ENCODE assay signal across 10 cellular contexts in the genomic region with DNA sequence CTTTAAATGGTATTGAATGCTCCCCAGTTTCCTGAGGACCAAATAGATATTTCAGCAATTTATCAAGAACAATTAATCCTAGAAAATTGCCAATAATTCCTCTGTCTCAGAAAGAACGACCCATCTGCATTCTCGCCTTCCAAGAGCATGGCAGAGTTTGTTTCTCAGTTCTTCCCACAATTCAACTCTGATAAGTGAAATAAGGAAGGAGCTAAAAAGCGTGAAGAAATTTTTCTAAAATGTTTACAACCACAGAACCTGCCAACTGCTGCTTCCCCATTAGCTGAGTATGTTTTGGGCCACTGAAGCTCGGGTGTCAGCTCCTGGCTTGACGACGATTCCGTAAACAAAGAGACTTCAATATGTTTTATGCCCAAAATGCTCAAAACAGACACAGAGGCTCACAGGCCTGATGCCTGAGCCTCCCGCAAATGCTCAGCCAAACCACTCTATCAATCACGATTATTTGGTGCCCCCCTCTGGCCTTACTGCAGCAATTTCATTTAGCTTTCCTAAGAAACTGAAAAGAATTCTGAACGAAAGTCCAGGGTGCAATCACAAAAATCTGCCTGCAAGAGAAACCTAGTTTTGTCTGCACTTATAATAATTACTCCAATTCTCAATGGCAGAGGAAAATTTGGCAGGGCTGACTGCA.
DNase-seq lines count a peak whose midpoint lies in the region; ATAC-seq and TF ChIP-seq lines count a peak whose summit lies in the region.
"Had no signal": no experiment of that assay in that cellular context is flagged by ENCODE, and none has a peak within 500 bp of the region (broad histone marks: within the 10 kb centered on the region; RNA-seq: fewer than 3 reads in every experiment).

No MANE protein-coding gene starts in this region.

- CTCF ChIA-PET in T-cell (lab: Charles Lee) = interaction anchor here in 1 of 2 donors (0.6 kb wide), 1 partner anchor 16 kb away, joined by 4 read pairs; no protein-coding TSS in a partner anchor

- TF ChIP-seq CTCF in tibial artery (IDR thresholded peaks at IDR 0.05) = peak; percentile 43 to 61

- no peak overlapping the region for H3K4me3 ChIP-seq in tibial artery

- H3K36me3 Mint-ChIP-seq in T-cell = no peaks in the 10 kb centered on the region
- H3K36me3 Mint-ChIP-seq: IgD-negative memory B cell had no signal

- peaks cover 0 to 13% (median 4%) of the 10 kb centered on the region in 4 donors for H3K4me1 ChIP-seq in tibial artery

- no peak overlapping the region for H3K4me3 Mint-ChIP-seq in T-cell
- H3K4me3 Mint-ChIP-seq: IgD-negative memory B cell had no signal

- H3K27me3 ChIP-seq in tibial artery = no peaks in the 10 kb centered on the region
- H3K27me3 ChIP-seq: neutrophil had no signal

- H3K27ac Mint-ChIP-seq in T-cell = no peak overlapping the region
- H3K27ac Mint-ChIP-seq: IgD-negative memory B cell had no signal

- H3K9me3 Mint-ChIP-seq in T-cell = no peaks in the 10 kb centered on the region
- H3K9me3 Mint-ChIP-seq: IgD-negative memory B cell had no signal

- peak; percentile 89 for ATAC-seq in GM21360 (IDR thresholded peaks at IDR 0.05; ENCODE audit: unreplicated experiment)
- no peak for ATAC-seq in T-cell (replicated peaks in 1 of 4)
- ATAC-seq in HG02885 (IDR thresholded peaks at IDR 0.05; ENCODE audit: poor library complexity, unreplicated experiment) = no peak

- peaks cover 0 to 5% of the 10 kb centered on the region in 2 donors for H3K27me3 Mint-ChIP-seq in T-cell
- H3K27me3 Mint-ChIP-seq: IgD-negative memory B cell had no signal

- POLR2A ChIA-PET in T-cell (lab: Charles Lee) = no interaction called here

- H3K9me3 ChIP-seq in tibial artery = no peaks in the 10 kb centered on the region
- H3K9me3 ChIP-seq: neutrophil had no signal

- no peaks in the 10 kb centered on the region for H3K4me1 Mint-ChIP-seq in T-cell
- H3K4me1 Mint-ChIP-seq: IgD-negative memory B cell had no signal

- intact Hi-C loops in tibial artery (cut with DNase I; ENCODE audit: low total_unique reads) = no loop called here

- no peaks in the 10 kb centered on the region for H3K36me3 ChIP-seq in tibial artery
- H3K36me3 ChIP-seq: neutrophil had no signal

- peak overlapping the region; percentile 40 to 45 for H3K27ac ChIP-seq in tibial artery
- H3K27ac ChIP-seq: neutrophil had no signal

- DNase-seq in Ammon's horn (ENCODE audit: low spot score) (peak; percentile 90), NCI-H2171 treated with DMSO at 0.1 percent for 48 hours (lab: John Stamatoyannopoulos, UW) (peak; percentile 73), anterior cingulate cortex (lab: John Stamatoyannopoulos, UW) (peak in 50 of 58 donors; percentile 3 to 78 (median 46)), iPS DF 4.7 (ENCODE audit: extremely low read depth, low spot score) (peak; percentile 41), tibial artery (peak in 1 of 2 donors; percentile 26), T-cell (no peak)

Comparison
In these comparisons a context has a peak if more than half of its experiments do, and no peak if none do; other contexts are left out.
1. DNase-seq: peak in Ammon's horn (single experiment), NCI-H2171 treated with DMSO at 0.1 percent for 48 hours (single experiment), anterior cingulate cortex (50 of 58) and iPS DF 4.7 (single experiment); none in T-cell (0 of 34).